Comparison of ENCODE assay signal across 16 cellular contexts in the genomic region with DNA sequence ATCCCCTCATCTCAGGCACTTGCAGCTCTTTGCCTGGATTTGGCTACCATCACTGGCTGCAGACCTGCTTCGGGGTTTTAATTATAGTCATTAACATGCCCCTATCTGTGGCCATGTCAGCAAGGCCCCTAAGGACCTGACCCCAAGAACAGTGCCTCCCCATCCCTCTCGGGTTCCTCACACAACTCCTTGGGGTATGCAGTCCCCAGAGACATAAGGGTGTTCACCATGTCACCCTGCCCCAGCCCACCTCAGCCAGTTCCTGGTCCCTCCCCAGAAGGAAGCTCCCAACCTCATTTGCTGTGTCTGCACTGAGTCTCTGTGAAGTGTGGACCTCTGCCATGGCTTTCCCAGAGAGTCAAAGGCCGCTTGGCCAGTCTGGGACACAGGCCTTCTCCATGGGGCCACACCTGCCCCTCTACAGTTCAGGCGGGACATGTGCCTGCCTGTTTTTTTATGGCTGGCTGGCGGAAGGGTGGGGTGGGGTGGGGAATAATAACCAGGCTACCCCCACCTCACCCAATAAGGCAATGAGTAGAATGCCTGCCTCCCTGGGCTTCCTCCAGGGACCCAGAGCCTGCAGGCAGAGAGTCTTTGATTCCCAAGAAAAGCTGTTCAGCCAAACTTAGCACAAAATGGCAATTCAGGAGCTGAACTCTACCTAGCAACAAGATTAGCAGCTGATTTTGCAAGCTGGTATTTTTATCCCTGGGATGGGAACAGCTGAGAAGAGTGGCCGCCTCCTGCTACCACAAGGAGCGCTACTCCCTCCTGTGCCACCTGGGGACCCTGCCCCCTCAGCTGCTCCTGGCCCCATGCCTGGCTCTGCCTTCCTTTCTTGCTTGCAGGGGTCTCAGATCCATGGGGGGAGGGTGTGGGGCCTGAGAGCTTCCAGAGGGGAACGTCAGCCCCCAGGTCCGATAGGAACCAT. TPM values are rescaled to one million over a fixed set of nuclear protein-coding genes. Genes with fewer than 3 reads are reported as not detected.
DNase-seq lines count a peak whose midpoint lies in the region; ATAC-seq and TF ChIP-seq lines count a peak whose summit lies in the region.
"Had no signal": no experiment of that assay in that cellular context is flagged by ENCODE, and none has a peak within 500 bp of the region (broad histone marks: within the 10 kb centered on the region; RNA-seq: fewer than 3 reads in every experiment).

No MANE protein-coding gene starts in this region.

- POLR2A ChIA-PET in RWPE1 (lab: Yijun Ruan, JAX; ENCODE audit: low non-redundant PET): no interaction called here

- intact Hi-C loops in left cardiac atrium (cut with DNase I) (no loop called here), psoas muscle (cut with DNase I) (loop anchor here in 1 of 2 donors (10.0 kb wide), 1 partner anchor 196 kb away; the partner anchor contains the start of gene NPC1L1), uterus (cut with DNase I; ENCODE audit: low total_unique reads) (no loop called here)

- H3K27ac Mint-ChIP-seq in T-helper 2 cell treated with Interferon-gamma antibody and Interleukin-4, amounts not matched to agents 5 μg/mL and 100 μg/mL, for 36 hours: no peak overlapping the region
- H3K27ac Mint-ChIP-seq: activated CD8-positive, alpha-beta T cell treated with anti-CD3 and anti-CD28 coated beads, Interleukin-2, amount 10 ng/mL, durations not matched to agents 7 days and 5 days; activated T-helper 1 cell treated with anti-CD3 and anti-CD28 coated beads, Interleukin-12 subunit alpha, Interleukin-12 subunit beta, Interleukin-2, Interleukin-4 antibody, amounts not matched to agents 30 ng/mL and 10 ng/mL and 1 ng/mL, durations not matched to agents 14 hours and 24 hours and 36 hours had no signal

- H3K4me3 Mint-ChIP-seq in T-helper 2 cell treated with Interferon-gamma antibody and Interleukin-4, amounts not matched to agents 5 μg/mL and 100 μg/mL, for 36 hours: no peak overlapping the region
- H3K4me3 Mint-ChIP-seq: activated CD8-positive, alpha-beta T cell treated with anti-CD3 and anti-CD28 coated beads, Interleukin-2, amount 10 ng/mL, durations not matched to agents 7 days and 5 days; activated T-helper 1 cell treated with anti-CD3 and anti-CD28 coated beads, Interleukin-12 subunit alpha, Interleukin-12 subunit beta, Interleukin-2, Interleukin-4 antibody, amounts not matched to agents 30 ng/mL and 10 ng/mL and 1 ng/mL, durations not matched to agents 14 hours and 24 hours and 36 hours had no signal

- TF ChIP-seq CTCF in RWPE1 (conservative IDR thresholded peaks at IDR 0.05; ENCODE audit: low read depth) (no peak), psoas muscle (IDR thresholded peaks at IDR 0.05) (no peak), uterus (IDR thresholded peaks at IDR 0.05) (no peak)

- H3K27me3 ChIP-seq in H7 (ENCODE audit: control insufficient read depth, insufficient read depth, low read length) (no peaks in the 10 kb centered on the region), psoas muscle (ENCODE audit: insufficient read depth in 3 of 3, low read length in 2 of 3) (no peaks in the 10 kb centered on the region), uterus (no peaks in the 10 kb centered on the region)
- H3K27me3 ChIP-seq: BLaER1 treated with 17β-estradiol and CSF1 and Interleukin-3, amounts not matched to agents 10 nM and 100 nM had no signal

- no peak overlapping the region for H3K4me3 ChIP-seq in H7 (ENCODE audit: insufficient read depth, low read depth, low read length)
- no peak overlapping the region for H3K4me3 ChIP-seq in psoas muscle
- no peak overlapping the region for H3K4me3 ChIP-seq in uterus
- H3K4me3 ChIP-seq: BLaER1 treated with 17β-estradiol and CSF1 and Interleukin-3, amounts not matched to agents 10 nM and 100 nM had no signal

- 60 to 78% (median 74%) methylated on average over 9 of the region's 9 CpGs for WGBS in psoas muscle, 3 donors

- H3K36me3 ChIP-seq in H7 (replicated peaks; ENCODE audit: control insufficient read depth, insufficient read depth, low read length): no peaks in the 10 kb centered on the region
- no peaks in the 10 kb centered on the region for H3K36me3 ChIP-seq in psoas muscle (ENCODE audit: insufficient read depth in 1 of 2, low read depth in 1 of 2)
- no peaks in the 10 kb centered on the region for H3K36me3 ChIP-seq in uterus
- H3K36me3 ChIP-seq: BLaER1 treated with 17β-estradiol and CSF1 and Interleukin-3, amounts not matched to agents 10 nM and 100 nM had no signal

- CTCF ChIA-PET in RWPE1 (lab: Yijun Ruan, JAX): interaction anchor here (1.3 kb wide), 1 partner anchor 109 kb away, joined by 3 read pairs; no protein-coding TSS in a partner anchor

- H3K9me3 ChIP-seq in psoas muscle (no peaks in the 10 kb centered on the region), uterus (no peaks in the 10 kb centered on the region)

- H3K27me3 Mint-ChIP-seq in T-helper 2 cell treated with Interferon-gamma antibody and Interleukin-4, amounts not matched to agents 5 μg/mL and 100 μg/mL, for 36 hours (ENCODE audit: low read depth): peaks cover 41% of the 10 kb centered on the region

- TF ChIP-seq POLR2A in uterus (IDR thresholded peaks at IDR 0.05): no peak

- ATAC-seq in left cardiac atrium (peak; percentile 12 to 55), psoas muscle (peak; percentile 61 to 71 (median 68))

- no peaks in the 10 kb centered on the region for H3K9me3 Mint-ChIP-seq in T-helper 2 cell treated with Interferon-gamma antibody and Interleukin-4, amounts not matched to agents 5 μg/mL and 100 μg/mL, for 36 hours

- H3K4me1 ChIP-seq in psoas muscle (peaks cover 12% of the 10 kb centered on the region), uterus (no peaks in the 10 kb centered on the region)

- H3K27ac ChIP-seq in RWPE1 (peak overlapping the region; percentile 63), psoas muscle (no peak overlapping the region), uterus (no peak overlapping the region)
- H3K27ac ChIP-seq: BLaER1 treated with 17β-estradiol and CSF1 and Interleukin-3, amounts not matched to agents 10 nM and 100 nM; VCaP had no signal

- H3K36me3 Mint-ChIP-seq in T-helper 2 cell treated with Interferon-gamma antibody and Interleukin-4, amounts not matched to agents 5 μg/mL and 100 μg/mL, for 36 hours (ENCODE audit: low read depth): no peaks in the 10 kb centered on the region

- no peaks in the 10 kb centered on the region for H3K4me1 Mint-ChIP-seq in T-helper 2 cell treated with Interferon-gamma antibody and Interleukin-4, amounts not matched to agents 5 μg/mL and 100 μg/mL, for 36 hours (ENCODE audit: low read depth)

- DNase-seq in H7 (peak; percentile 72), RWPE1 (ENCODE audit: low spot score) (no peak), left cardiac atrium (no peak), psoas muscle (no peak), uterus (no peak)
- DNase-seq in central memory CD4-positive, alpha-beta T cell: no peak
- no peak for DNase-seq in T-helper 2 cell treated with Interferon-gamma antibody and Interleukin-4, amounts not matched to agents 5 μg/mL and 100 μg/mL, for 36 hours (ENCODE audit: low spot score)
- DNase-seq: midbrain; NCI-H2029; NCI-H524 treated with DMSO at 0.1 percent for 48 hours; occipital lobe; stimulated activated CD4-positive, alpha-beta T cell treated with anti-CD3 and anti-CD28 coated beads, Interleukin-4, amount 100 ng/mL, for 4 hours had no signal

RNA-seq across cellular contexts. Expression of gene CAMK2B, which starts 23.7 kb away (rescaled TPM):
- total RNA-seq in H7 (2014; rRNA removed; shearing (Covaris generic)): 0.31 TPM in 1 of 2 replicates, not detected in the other
- total RNA-seq in left cardiac atrium: 10 to 100 TPM; 75.8 to 98.7 TPM
- 10 to 100 TPM; 50.0 to 81.4 (median 67.2) TPM for total RNA-seq in psoas muscle
- 10 to 100 TPM; 14.5 to 24.3 (median 19.9) TPM for polyA plus RNA-seq in psoas muscle
- total RNA-seq in uterus: 1 to 10 TPM in 1 of 4 donors, under 1 TPM in 1, not detected in 2; 0.40 to 1.1 TPM
- total RNA-seq: activated CD8-positive, alpha-beta T cell treated with anti-CD3 and anti-CD28 coated beads, Interleukin-2, amount 10 ng/mL, durations not matched to agents 7 days and 5 days had no signal

Comparison
In these comparisons a context has a peak if more than half of its experiments do, and no peak if none do; other contexts are left out.
1. RNA of gene CAMK2B, which starts 23.7 kb away (total RNA-seq): 75.8 to 98.7 TPM in left cardiac atrium and 50.0 to 81.4 TPM in psoas muscle; 0.40 to 1.1 TPM in uterus and 0.31 TPM in H7; every median in the first group is over 10 times any median in the second.